ENCODE assay signal across 1 cellular context in the genomic region with DNA sequence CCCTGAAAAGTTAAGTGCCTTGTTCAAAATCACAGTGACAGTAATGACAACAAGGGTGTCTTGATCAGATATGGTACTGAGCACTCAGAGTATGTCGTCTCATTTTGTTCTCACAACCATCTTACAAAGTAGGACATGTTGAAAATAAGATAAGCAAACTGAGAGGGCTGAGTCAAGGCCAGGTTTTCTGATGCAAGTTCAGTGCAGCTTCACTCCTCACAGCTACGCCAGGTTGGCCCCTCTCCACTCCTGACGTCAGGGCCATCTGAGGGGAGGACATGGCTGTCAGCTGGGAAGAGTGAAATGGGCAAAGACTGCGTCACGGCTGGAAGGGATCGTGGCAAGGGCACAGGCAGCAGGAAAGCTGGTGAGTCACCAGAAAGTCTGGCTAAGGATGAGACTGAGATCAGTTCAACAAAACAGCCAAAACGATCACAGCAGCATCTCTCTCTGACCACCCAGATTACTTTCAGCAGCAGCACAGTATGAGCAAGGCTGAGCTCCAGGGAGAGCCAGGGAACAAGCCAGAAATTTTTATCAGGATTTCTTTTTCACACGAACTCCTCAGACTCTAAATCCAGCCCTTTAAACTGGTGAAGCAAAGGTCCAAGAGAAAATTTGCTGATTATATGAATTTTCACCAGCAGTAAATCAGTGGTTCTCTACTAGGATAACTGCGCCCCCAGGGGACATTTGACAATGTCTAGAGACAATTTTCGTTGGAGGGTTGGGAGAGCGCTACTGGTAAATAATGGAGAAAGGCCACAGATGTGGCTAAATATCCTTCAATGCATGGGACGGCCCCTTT.
TF ChIP-seq lines count a peak whose summit lies in the region.

No MANE protein-coding gene starts in this region.

TF ChIP-seq in K562, 482 proteins besides CTCF, POLR2A, EP300 and RAD21 (continued from another document and continues in another):
- TF ChIP-seq, protein P1, sequence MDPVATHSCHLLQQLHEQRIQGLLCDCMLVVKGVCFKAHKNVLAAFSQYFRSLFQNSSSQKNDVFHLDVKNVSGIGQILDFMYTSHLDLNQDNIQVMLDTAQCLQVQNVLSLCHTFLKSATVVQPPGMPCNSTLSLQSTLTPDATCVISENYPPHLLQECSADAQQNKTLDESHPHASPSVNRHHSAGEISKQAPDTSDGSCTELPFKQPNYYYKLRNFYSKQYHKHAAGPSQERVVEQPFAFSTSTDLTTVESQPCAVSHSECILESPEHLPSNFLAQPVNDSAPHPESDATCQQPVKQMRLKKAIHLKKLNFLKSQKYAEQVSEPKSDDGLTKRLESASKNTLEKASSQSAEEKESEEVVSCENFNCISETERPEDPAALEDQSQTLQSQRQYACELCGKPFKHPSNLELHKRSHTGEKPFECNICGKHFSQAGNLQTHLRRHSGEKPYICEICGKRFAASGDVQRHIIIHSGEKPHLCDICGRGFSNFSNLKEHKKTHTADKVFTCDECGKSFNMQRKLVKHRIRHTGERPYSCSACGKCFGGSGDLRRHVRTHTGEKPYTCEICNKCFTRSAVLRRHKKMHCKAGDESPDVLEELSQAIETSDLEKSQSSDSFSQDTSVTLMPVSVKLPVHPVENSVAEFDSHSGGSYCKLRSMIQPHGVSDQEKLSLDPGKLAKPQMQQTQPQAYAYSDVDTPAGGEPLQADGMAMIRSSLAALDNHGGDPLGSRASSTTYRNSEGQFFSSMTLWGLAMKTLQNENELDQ (CRISPR knock-in tag; IDR thresholded peaks at IDR 0.05; ENCODE audit: borderline replicate concordance) = no peak
- TF ChIP-seq PCBP1 (IDR thresholded peaks at IDR 0.05; ENCODE audit: low read depth, low read length, poor library complexity, severe bottlenecking) (no peak), ZNF146 (CRISPR knock-in tag; IDR thresholded peaks at IDR 0.05; ENCODE audit: unreplicated experiment) (no peak), MCM5 (IDR thresholded peaks at IDR 0.05; ENCODE audit: low read depth) (no peak), ZBTB26 (CRISPR knock-in tag; IDR thresholded peaks at IDR 0.05) (no peak), NCOA2 (IDR thresholded peaks at IDR 0.05; ENCODE audit: partially characterized antibody in 2 of 2) (no peak), ZNF277 (CRISPR knock-in tag; IDR thresholded peaks at IDR 0.05; ENCODE audit: borderline replicate concordance) (no peak), MLLT1 (IDR thresholded peaks at IDR 0.05) (no peak), HLTF (IDR thresholded peaks at IDR 0.05) (no peak), POLR3A (IDR thresholded peaks at IDR 0.05; ENCODE audit: borderline replicate concordance, extremely low read depth, insufficient read depth, insufficient read length) (no peak), ZNF316 (IDR thresholded peaks at IDR 0.05) (peak; percentile 96), CREB3L1 (IDR thresholded peaks at IDR 0.05; ENCODE audit: borderline replicate concordance, low read depth) (peak; percentile 81; the same call in 1 of the 2 replicates), ZNF324 (CRISPR knock-in tag; IDR thresholded peaks at IDR 0.05) (no peak), SMARCA5 (IDR thresholded peaks at IDR 0.05) (no peak), HNRNPL (IDR thresholded peaks at IDR 0.05; ENCODE audit: low read depth, low read length) (no peak), SAFB (IDR thresholded peaks at IDR 0.05; ENCODE audit: borderline replicate concordance, low read depth, low read length) (no peak), ZNF75A (CRISPR knock-in tag; IDR thresholded peaks at IDR 0.05) (no peak), RBM34 (IDR thresholded peaks at IDR 0.05; ENCODE audit: borderline replicate concordance, insufficient read depth, low read length) (no peak), RERE (CRISPR knock-in tag; IDR thresholded peaks at IDR 0.05; ENCODE audit: borderline replicate concordance) (no peak), POLR2G (IDR thresholded peaks at IDR 0.05; ENCODE audit: low read depth, low read length) (peak; percentile 60; the same call in 1 of the 2 replicates), GATA2 (CRISPR knock-in tag; IDR thresholded peaks at IDR 0.05) (peak; percentile 75), ARID2 (IDR thresholded peaks at IDR 0.05) (no peak), ZNF77 (CRISPR knock-in tag; IDR thresholded peaks at IDR 0.05) (no peak), ZNF174 (CRISPR knock-in tag; IDR thresholded peaks at IDR 0.05) (no peak), ELF2 (CRISPR knock-in tag; IDR thresholded peaks at IDR 0.05) (peak; percentile 33; the same call in 1 of the 2 replicates), NR2C2 (CRISPR knock-in tag; IDR thresholded peaks at IDR 0.05) (peak; percentile 48; the same call in 1 of the 2 replicates), NR2C2 (tag; IDR thresholded peaks at IDR 0.05) (peak; percentile 66; the same call in 1 of the 2 replicates), MAZ (CRISPR knock-in tag; conservative IDR thresholded peaks at IDR 0.05 in 1 of 2, IDR thresholded peaks at IDR 0.05 in 1 of 2) (peak; percentile 35 to 80; a peak in 2 of 4 replicates), DNMT1 (IDR thresholded peaks at IDR 0.05) (no peak), FOXA1 (IDR thresholded peaks at IDR 0.05; ENCODE audit: borderline replicate concordance) (no peak), TFAM (CRISPR knock-in tag; conservative IDR thresholded peaks at IDR 0.05) (no peak)
- TF ChIP-seq, protein P2, sequence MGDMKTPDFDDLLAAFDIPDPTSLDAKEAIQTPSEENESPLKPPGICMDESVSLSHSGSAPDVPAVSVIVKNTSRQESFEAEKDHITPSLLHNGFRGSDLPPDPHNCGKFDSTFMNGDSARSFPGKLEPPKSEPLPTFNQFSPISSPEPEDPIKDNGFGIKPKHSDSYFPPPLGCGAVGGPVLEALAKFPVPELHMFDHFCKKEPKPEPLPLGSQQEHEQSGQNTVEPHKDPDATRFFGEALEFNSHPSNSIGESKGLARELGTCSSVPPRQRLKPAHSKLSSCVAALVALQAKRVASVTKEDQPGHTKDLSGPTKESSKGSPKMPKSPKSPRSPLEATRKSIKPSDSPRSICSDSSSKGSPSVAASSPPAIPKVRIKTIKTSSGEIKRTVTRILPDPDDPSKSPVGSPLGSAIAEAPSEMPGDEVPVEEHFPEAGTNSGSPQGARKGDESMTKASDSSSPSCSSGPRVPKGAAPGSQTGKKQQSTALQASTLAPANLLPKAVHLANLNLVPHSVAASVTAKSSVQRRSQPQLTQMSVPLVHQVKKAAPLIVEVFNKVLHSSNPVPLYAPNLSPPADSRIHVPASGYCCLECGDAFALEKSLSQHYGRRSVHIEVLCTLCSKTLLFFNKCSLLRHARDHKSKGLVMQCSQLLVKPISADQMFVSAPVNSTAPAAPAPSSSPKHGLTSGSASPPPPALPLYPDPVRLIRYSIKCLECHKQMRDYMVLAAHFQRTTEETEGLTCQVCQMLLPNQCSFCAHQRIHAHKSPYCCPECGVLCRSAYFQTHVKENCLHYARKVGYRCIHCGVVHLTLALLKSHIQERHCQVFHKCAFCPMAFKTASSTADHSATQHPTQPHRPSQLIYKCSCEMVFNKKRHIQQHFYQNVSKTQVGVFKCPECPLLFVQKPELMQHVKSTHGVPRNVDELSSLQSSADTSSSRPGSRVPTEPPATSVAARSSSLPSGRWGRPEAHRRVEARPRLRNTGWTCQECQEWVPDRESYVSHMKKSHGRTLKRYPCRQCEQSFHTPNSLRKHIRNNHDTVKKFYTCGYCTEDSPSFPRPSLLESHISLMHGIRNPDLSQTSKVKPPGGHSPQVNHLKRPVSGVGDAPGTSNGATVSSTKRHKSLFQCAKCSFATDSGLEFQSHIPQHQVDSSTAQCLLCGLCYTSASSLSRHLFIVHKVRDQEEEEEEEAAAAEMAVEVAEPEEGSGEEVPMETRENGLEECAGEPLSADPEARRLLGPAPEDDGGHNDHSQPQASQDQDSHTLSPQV (IDR thresholded peaks at IDR 0.05) = peak; percentile 59; the same call in 1 of the 2 replicates
- TF ChIP-seq, protein P3, sequence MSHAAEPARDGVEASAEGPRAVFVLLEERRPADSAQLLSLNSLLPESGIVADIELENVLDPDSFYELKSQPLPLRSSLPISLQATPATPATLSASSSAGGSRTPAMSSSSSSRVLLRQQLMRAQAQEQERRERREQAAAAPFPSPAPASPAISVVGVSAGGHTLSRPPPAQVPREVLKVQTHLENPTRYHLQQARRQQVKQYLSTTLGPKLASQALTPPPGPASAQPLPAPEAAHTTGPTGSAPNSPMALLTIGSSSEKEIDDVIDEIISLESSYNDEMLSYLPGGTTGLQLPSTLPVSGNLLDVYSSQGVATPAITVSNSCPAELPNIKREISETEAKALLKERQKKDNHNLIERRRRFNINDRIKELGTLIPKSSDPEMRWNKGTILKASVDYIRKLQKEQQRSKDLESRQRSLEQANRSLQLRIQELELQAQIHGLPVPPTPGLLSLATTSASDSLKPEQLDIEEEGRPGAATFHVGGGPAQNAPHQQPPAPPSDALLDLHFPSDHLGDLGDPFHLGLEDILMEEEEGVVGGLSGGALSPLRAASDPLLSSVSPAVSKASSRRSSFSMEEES (CRISPR knock-in tag; IDR thresholded peaks at IDR 0.05) = no peak
- TF ChIP-seq, protein P4, sequence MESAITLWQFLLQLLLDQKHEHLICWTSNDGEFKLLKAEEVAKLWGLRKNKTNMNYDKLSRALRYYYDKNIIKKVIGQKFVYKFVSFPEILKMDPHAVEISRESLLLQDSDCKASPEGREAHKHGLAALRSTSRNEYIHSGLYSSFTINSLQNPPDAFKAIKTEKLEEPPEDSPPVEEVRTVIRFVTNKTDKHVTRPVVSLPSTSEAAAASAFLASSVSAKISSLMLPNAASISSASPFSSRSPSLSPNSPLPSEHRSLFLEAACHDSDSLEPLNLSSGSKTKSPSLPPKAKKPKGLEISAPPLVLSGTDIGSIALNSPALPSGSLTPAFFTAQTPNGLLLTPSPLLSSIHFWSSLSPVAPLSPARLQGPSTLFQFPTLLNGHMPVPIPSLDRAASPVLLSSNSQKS (CRISPR knock-in tag; IDR thresholded peaks at IDR 0.05) = no peak
